Comparison of ENCODE assay signal across 31 cellular contexts in genomic region chr1:10852486-10852885, GRCh38.
"Had no signal": no experiment of that assay in that cellular context is flagged by ENCODE, and none has a peak within 500 bp of the region (broad histone marks: within the 10 kb centered on the region; RNA-seq: fewer than 3 reads in every experiment).

No MANE protein-coding gene starts in this region.

- H3K27ac ChIP-seq: breast epithelium, RWPE1 had no signal

- H3K4me1 ChIP-seq: breast epithelium had no signal

- H3K9me3 ChIP-seq: breast epithelium had no signal

- DNase-seq: activated B cell treated with CpG ODN at 0.5 μM for 24 hours; activated CD4-positive, alpha-beta T cell treated with anti-CD3 and anti-CD28 coated beads for 1 hour; activated CD4-positive, alpha-beta T cell treated with anti-CD3 and anti-CD28 coated beads, Interleukin-2, amount 10 ng/mL, durations not matched to agents 24 days and 14 days; activated CD4-positive, alpha-beta T cell treated with anti-CD3 and anti-CD28 coated beads, Interleukin-2, amount 50 U/mL, for 48 hours; activated CD8-positive, alpha-beta memory T cell treated with anti-CD3 and anti-CD28 coated beads, Interleukin-2, amount 10 ng/mL, durations not matched to agents 7 days and 5 days; activated gamma-delta T cell treated with Interleukin-2 at 50 U/mL for 16 hours; activated naive CD4-positive, alpha-beta T cell treated with anti-CD3 and anti-CD28 coated beads, Interleukin-2, amount 10 ng/mL, durations not matched to agents 7 days and 5 days; activated naive CD8-positive, alpha-beta T cell treated with anti-CD3 and anti-CD28 coated beads for 36 hours; activated T-cell treated with anti-CD3 and anti-CD28 coated beads, Interleukin-2, amount 50 U/mL, for 4 hours; anterior cingulate cortex; central memory CD4-positive, alpha-beta T cell; KG1; MV-4-11; NCI-H1092 treated with DMSO at 0.1 percent for 48 hours; NCI-H1417 treated with DMSO at 0.1 percent for 48 hours; NCI-H1694; NCI-H2029; NCI-H2107; NCI-H2171 treated with DMSO at 0.1 percent for 48 hours; NCI-H345; NCI-H510A; NCI-H69; NK-92 treated with Interleukin-12 subunit alpha and Interleukin-12 subunit beta, amount 100 ng/mL, for 24 hours; OCI-M1; SHP77 treated with DMSO at 0.1 percent for 48 hours; T-helper 17 cell; T1000 had no signal

- H3K4me3 ChIP-seq: breast epithelium had no signal

- H3K36me3 ChIP-seq: breast epithelium had no signal

- ATAC-seq: activated CD8-positive, alpha-beta memory T cell treated with anti-CD3 and anti-CD28 coated beads, Interleukin-2, amount 10 ng/mL, durations not matched to agents 7 days and 5 days; activated T-cell treated with anti-CD3 and anti-CD28 coated beads, Interleukin-2, amount 50 U/mL, for 4 hours; activated T-helper 17 cell treated with anti-CD3 and anti-CD28 coated beads, Interleukin-2, amount 50 U/mL, for 72 hours; Panc1; T-helper 17 cell had no signal
